20 cellular contexts compared by ENCODE assay signal in the genomic region with DNA sequence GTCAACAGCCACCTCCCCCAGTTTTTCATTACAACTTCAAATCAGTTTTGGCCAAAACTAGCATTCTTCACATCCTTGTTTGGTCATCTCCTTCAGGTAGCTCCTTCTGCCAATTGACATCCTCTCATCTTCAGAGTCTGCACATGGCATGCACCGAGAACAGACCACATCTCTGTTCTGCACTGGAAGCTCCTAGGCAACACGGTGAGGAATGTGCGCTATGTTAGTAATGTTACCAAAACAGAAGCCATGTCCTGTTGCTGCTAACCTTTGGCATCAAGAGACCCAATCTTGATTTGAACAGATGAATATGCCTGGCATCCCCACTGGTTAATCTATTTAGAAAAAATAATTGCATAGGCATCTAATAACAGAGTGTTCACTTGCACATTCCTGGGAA. TPM values are rescaled to one million over a fixed set of nuclear protein-coding genes. Genes with fewer than 3 reads are reported as not detected.
DNase-seq lines count a peak whose midpoint lies in the region; FAIRE-seq and TF ChIP-seq lines count a peak whose summit lies in the region.
"Had no signal": no experiment of that assay in that cellular context is flagged by ENCODE, and none has a peak within 500 bp of the region (broad histone marks: within the 10 kb centered on the region; RNA-seq: fewer than 3 reads in every experiment).

No MANE protein-coding gene starts in this region.

- peak; percentile 24 for DNase-seq in HK-2 (ENCODE audit: unreplicated experiment)
- no peak for DNase-seq in astrocyte (ENCODE audit: low read depth)
- peak; percentile 74 for DNase-seq in kidney tubule cell (ENCODE audit: low spot score)
- peak; percentile 52 for DNase-seq in renal cortical epithelial cell (ENCODE audit: low read depth)
- no peak for DNase-seq in NCI-H2107 (lab: John Stamatoyannopoulos, UW)
- no peak for DNase-seq in KBM-7
- DNase-seq in Kasumi-1 (lab: John Stamatoyannopoulos, UW), result no peak
- DNase-seq: BE2C; CD4-positive, alpha-beta T cell; DMS53; NCI-H1417; NCI-H187 treated with DMSO at 0.1 percent for 48 hours; NCI-H2171 treated with DMSO at 0.1 percent for 48 hours; NCI-H446 treated with DMSO at 0.1 percent for 48 hours; NCI-H748 treated with DMSO at 0.1 percent for 48 hours; PC-3 had no signal

- H2AFZ ChIP-seq in astrocyte (ENCODE audit: low read depth, low read length), result no peak overlapping the region

- no peaks in the 10 kb centered on the region for H3K9me3 ChIP-seq in astrocyte (ENCODE audit: insufficient read depth, low read depth, low read length)
- H3K9me3 ChIP-seq: BE2C, HAP-1, SJSA1 had no signal

- TF ChIP-seq CTCF in astrocyte (IDR thresholded peaks at IDR 0.05; ENCODE audit: insufficient read depth, low read depth, low read length), result no peak

- in situ Hi-C loops in KBM-7 (cut with MboI; ENCODE audit: low pct_unique_long_range_greater_than_20kb, low sequenced_read_pairs), result no loop called here

- H3K4me3 Mint-ChIP-seq in astrocyte (ENCODE audit: unreplicated experiment), result no peak overlapping the region
- H3K4me3 Mint-ChIP-seq: CD4-positive, alpha-beta T cell; IgD-negative memory B cell had no signal

- H3K27ac ChIP-seq in astrocyte (ENCODE audit: low read depth, low read length), result no peak overlapping the region
- H3K27ac ChIP-seq: SJSA1 had no signal

- H3K9ac ChIP-seq in astrocyte (ENCODE audit: low read length), result no peak overlapping the region

- peaks cover 16% of the 10 kb centered on the region for H4K20me1 ChIP-seq in astrocyte (ENCODE audit: insufficient read depth, low read length)

- no peaks in the 10 kb centered on the region for H3K27me3 Mint-ChIP-seq in astrocyte (ENCODE audit: low read depth, unreplicated experiment)
- H3K27me3 Mint-ChIP-seq: CD4-positive, alpha-beta T cell; IgD-negative memory B cell had no signal

- H3K4me3 ChIP-seq in astrocyte (ENCODE audit: insufficient read depth, low read depth, low read length), result no peak overlapping the region
- H3K4me3 ChIP-seq: HAP-1, SJSA1 had no signal

- no peaks in the 10 kb centered on the region for H3K4me1 ChIP-seq in astrocyte (ENCODE audit: insufficient read depth, low read length)
- H3K4me1 ChIP-seq: BE2C, HAP-1, SJSA1 had no signal

- peaks cover 31% of the 10 kb centered on the region for H3K4me1 Mint-ChIP-seq in astrocyte (ENCODE audit: low read depth, unreplicated experiment)

- H3K9me3 Mint-ChIP-seq in astrocyte (ENCODE audit: unreplicated experiment), result no peaks in the 10 kb centered on the region
- H3K9me3 Mint-ChIP-seq: CD4-positive, alpha-beta T cell; IgD-negative memory B cell had no signal

- no peaks in the 10 kb centered on the region for H3K27me3 ChIP-seq in astrocyte (ENCODE audit: insufficient read depth, low read length)
- H3K27me3 ChIP-seq: BE2C, SJSA1 had no signal

- peak overlapping the region; percentile 56 for H3K27ac Mint-ChIP-seq in astrocyte (ENCODE audit: unreplicated experiment)
- H3K27ac Mint-ChIP-seq: IgD-negative memory B cell had no signal

- no peak overlapping the region for H3K4me2 ChIP-seq in astrocyte (ENCODE audit: low read length)

- no peaks in the 10 kb centered on the region for H3K79me2 ChIP-seq in astrocyte (ENCODE audit: insufficient read depth, low read length)

- peaks cover 20% of the 10 kb centered on the region for H3K36me3 Mint-ChIP-seq in astrocyte (ENCODE audit: low read depth, unreplicated experiment)

- H3K36me3 ChIP-seq in astrocyte (ENCODE audit: insufficient read depth, low read length), result peaks cover 50% of the 10 kb centered on the region

- no peak for FAIRE-seq in astrocyte (lab: Jason Lieb, UNC)
- FAIRE-seq: HTR-8/SVneo had no signal

RNA-seq across cellular contexts. Expression of a gene that starts 5.1 kb away (rescaled TPM):
- total RNA-seq in astrocyte (0.14 TPM in 1 of 2 replicates, not detected in the other), renal cortical epithelial cell (0.05 and 0.17 TPM in 2 replicates)
- total RNA-seq: PC-3, SJSA1 had no signal

Comparison
In these comparisons a context has a peak if more than half of its experiments do, and no peak if none do; other contexts are left out.
1. DNase-seq: peak in HK-2 (single experiment), kidney tubule cell (single experiment) and renal cortical epithelial cell (single experiment); none in astrocyte (single experiment), NCI-H2107 (single experiment), KBM-7 (single experiment) and Kasumi-1 (0 of 2).